ENCODE assay signal across 1 cellular context in the genomic region with DNA sequence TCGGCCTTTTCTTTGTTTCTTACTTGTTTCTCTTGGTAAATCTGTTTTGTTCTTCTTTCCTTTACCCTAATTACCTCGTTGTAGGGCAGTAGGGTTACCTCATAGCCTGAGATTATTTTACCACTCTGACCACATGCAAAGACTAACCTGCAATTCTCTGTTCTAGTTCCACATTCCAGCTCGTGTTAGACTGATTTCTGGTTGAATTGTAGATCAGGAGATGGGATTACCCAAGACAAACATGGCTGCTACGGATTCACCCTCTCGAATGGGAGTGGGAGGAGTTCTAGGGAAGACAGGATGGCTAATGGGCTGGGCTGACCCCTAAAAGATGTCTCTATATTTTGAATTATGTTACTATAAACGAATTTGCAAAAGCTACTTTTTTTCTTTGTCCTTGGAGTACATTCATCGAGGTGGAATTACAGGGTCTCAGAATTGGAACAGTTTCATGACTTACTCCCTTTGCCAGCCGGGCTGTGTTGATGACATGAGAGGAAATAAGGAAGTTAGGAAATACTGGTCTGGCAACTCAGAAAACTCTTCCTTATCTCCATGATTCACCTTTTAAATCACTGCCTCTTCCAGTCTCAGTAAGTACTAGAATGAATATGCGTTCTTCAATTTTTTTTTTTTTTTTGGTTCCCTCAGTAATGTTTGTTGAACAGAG.
TF ChIP-seq lines count a peak whose summit lies in the region.

No MANE protein-coding gene starts in this region.

TF ChIP-seq in SK-N-SH, 30 proteins besides CTCF, POLR2A, EP300 and RAD21 (continued from another document):
- TF ChIP-seq, protein P1, sequence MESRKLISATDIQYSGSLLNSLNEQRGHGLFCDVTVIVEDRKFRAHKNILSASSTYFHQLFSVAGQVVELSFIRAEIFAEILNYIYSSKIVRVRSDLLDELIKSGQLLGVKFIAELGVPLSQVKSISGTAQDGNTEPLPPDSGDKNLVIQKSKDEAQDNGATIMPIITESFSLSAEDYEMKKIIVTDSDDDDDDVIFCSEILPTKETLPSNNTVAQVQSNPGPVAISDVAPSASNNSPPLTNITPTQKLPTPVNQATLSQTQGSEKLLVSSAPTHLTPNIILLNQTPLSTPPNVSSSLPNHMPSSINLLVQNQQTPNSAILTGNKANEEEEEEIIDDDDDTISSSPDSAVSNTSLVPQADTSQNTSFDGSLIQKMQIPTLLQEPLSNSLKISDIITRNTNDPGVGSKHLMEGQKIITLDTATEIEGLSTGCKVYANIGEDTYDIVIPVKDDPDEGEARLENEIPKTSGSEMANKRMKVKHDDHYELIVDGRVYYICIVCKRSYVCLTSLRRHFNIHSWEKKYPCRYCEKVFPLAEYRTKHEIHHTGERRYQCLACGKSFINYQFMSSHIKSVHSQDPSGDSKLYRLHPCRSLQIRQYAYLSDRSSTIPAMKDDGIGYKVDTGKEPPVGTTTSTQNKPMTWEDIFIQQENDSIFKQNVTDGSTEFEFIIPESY (IDR thresholded peaks at IDR 0.05; ENCODE audit: borderline replicate concordance, low read depth), result no peak
- no peak for TF ChIP-seq JUND (IDR thresholded peaks at IDR 0.05)
- TF ChIP-seq TAF1 (IDR thresholded peaks at IDR 0.05; ENCODE audit: borderline replicate concordance, low read depth, low read length), result no peak
- no peak for TF ChIP-seq SIN3A (IDR thresholded peaks at IDR 0.05; ENCODE audit: borderline replicate concordance, low read depth, low read length)
- no peak for TF ChIP-seq MEF2A (IDR thresholded peaks at IDR 0.05; ENCODE audit: borderline replicate concordance, low read depth)
- TF ChIP-seq NFIC (IDR thresholded peaks at IDR 0.05; ENCODE audit: borderline replicate concordance), result no peak
